In the genomic region with DNA sequence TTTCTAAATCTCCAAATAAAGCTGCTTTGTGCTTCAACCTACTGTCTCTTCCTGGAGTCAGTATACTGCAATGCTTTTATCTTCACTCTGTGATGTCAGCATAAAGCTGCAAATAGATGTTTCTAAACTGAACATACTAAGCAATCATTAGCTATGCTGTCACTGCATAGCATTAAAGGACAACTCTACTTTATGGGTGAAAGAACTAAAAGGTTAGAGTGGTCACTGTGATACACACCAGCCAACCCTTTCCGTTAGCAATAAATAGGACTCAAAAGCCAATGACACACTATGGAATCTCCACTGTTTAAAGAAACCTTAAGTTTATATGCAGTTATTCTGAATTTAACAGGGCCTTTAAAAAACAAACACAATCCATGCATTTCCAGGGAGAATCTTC, we compare ENCODE assay signal across 9 cellular contexts. TPM values are rescaled to one million over a fixed set of nuclear protein-coding genes. Genes with fewer than 3 reads are reported as not detected.
DNase-seq lines count a peak whose midpoint lies in the region; ATAC-seq lines count a peak whose summit lies in the region.
"Had no signal": no experiment of that assay in that cellular context is flagged by ENCODE, and none has a peak within 500 bp of the region (broad histone marks: within the 10 kb centered on the region; RNA-seq: fewer than 3 reads in every experiment).

No MANE protein-coding gene starts in this region.

- H3K36me3 Mint-ChIP-seq in activated CD8-positive, alpha-beta memory T cell treated with anti-CD3 and anti-CD28 coated beads, Interleukin-2, amount 10 ng/mL, durations not matched to agents 7 days and 5 days, result peaks cover 34% of the 10 kb centered on the region
- H3K36me3 Mint-ChIP-seq in activated T-helper 2 cell treated with anti-CD3 and anti-CD28 coated beads, Interferon-gamma antibody, Interleukin-2, Interleukin-4, amounts not matched to agents 10 μg/mL and 5 μg/mL and 100 μg/mL, durations not matched to agents 14 hours and 24 hours and 36 hours (ENCODE audit: low read depth), result peaks cover 26% of the 10 kb centered on the region
- H3K36me3 Mint-ChIP-seq in immature natural killer cell, result peaks cover 7 to 10% (median 7%) of the 10 kb centered on the region in 3 donors

- H3K9me3 Mint-ChIP-seq in activated CD8-positive, alpha-beta memory T cell treated with anti-CD3 and anti-CD28 coated beads, Interleukin-2, amount 10 ng/mL, durations not matched to agents 7 days and 5 days (ENCODE audit: low read depth), result peaks cover 5% of the 10 kb centered on the region
- H3K9me3 Mint-ChIP-seq in activated T-helper 2 cell treated with anti-CD3 and anti-CD28 coated beads, Interferon-gamma antibody, Interleukin-2, Interleukin-4, amounts not matched to agents 10 μg/mL and 5 μg/mL and 100 μg/mL, durations not matched to agents 14 hours and 24 hours and 36 hours, result peaks cover 11% of the 10 kb centered on the region
- H3K9me3 Mint-ChIP-seq in immature natural killer cell, result peaks cover 0 to 7% (median 2%) of the 10 kb centered on the region in 6 donors

- no peak for DNase-seq in activated CD8-positive, alpha-beta memory T cell treated with anti-CD3 and anti-CD28 coated beads, Interleukin-2, amount 10 ng/mL, durations not matched to agents 7 days and 5 days
- no peak for DNase-seq in activated CD8-positive, alpha-beta memory T cell treated with anti-CD3 and anti-CD28 coated beads, Interleukin-2, amount 50 U/mL, for 48 hours
- DNase-seq in activated T-helper 2 cell treated with anti-CD3 and anti-CD28 coated beads, Interferon-gamma antibody, Interleukin-2, Interleukin-4, amounts not matched to agents 10 μg/mL and 5 μg/mL and 100 μg/mL, durations not matched to agents 14 hours and 24 hours and 36 hours (ENCODE audit: low spot score), result no peak
- DNase-seq in immature natural killer cell, result no peak
- DNase-seq in superior temporal gyrus (ENCODE audit: extremely low spot score), result peak; percentile 59
- DNase-seq: stimulated activated CD4-positive, alpha-beta T cell treated with anti-CD3 and anti-CD28 coated beads, Interleukin-4, amount 100 ng/mL, for 24 hours had no signal

- CTCF ChIA-PET in activated CD8-positive, alpha-beta memory T cell treated with anti-CD3 and anti-CD28 coated beads, Interleukin-2, amount 10 ng/mL, durations not matched to agents 7 days and 5 days (lab: Charles Lee), result no interaction called here

- peaks cover 40% of the 10 kb centered on the region for H3K4me1 Mint-ChIP-seq in activated CD8-positive, alpha-beta memory T cell treated with anti-CD3 and anti-CD28 coated beads, Interleukin-2, amount 10 ng/mL, durations not matched to agents 7 days and 5 days
- H3K4me1 Mint-ChIP-seq in activated T-helper 2 cell treated with anti-CD3 and anti-CD28 coated beads, Interferon-gamma antibody, Interleukin-2, Interleukin-4, amounts not matched to agents 10 μg/mL and 5 μg/mL and 100 μg/mL, durations not matched to agents 14 hours and 24 hours and 36 hours (ENCODE audit: low read depth), result peaks cover 26% of the 10 kb centered on the region
- peaks cover 47 to 69% of the 10 kb centered on the region in 2 donors for H3K4me1 Mint-ChIP-seq in immature natural killer cell

- intact Hi-C loops in activated T-helper 2 cell treated with anti-CD3 and anti-CD28 coated beads, Interferon-gamma antibody, Interleukin-2, Interleukin-4, amounts not matched to agents 10 μg/mL and 5 μg/mL and 100 μg/mL, durations not matched to agents 14 hours and 24 hours and 36 hours (cut with micrococcal nuclease), result loop anchor here (5.0 to 10.0 kb wide), 3 partner anchors 320 to 445 kb away; partner anchors contain the start of genes DCLRE1A and NHLRC2

- peaks cover 13% of the 10 kb centered on the region for H3K27me3 Mint-ChIP-seq in activated CD8-positive, alpha-beta memory T cell treated with anti-CD3 and anti-CD28 coated beads, Interleukin-2, amount 10 ng/mL, durations not matched to agents 7 days and 5 days
- H3K27me3 Mint-ChIP-seq in activated T-helper 2 cell treated with anti-CD3 and anti-CD28 coated beads, Interferon-gamma antibody, Interleukin-2, Interleukin-4, amounts not matched to agents 10 μg/mL and 5 μg/mL and 100 μg/mL, durations not matched to agents 14 hours and 24 hours and 36 hours (ENCODE audit: low read depth), result peaks cover 20% of the 10 kb centered on the region
- peaks cover 6 to 13% (median 6%) of the 10 kb centered on the region in 3 donors for H3K27me3 Mint-ChIP-seq in immature natural killer cell (ENCODE audit: low read depth in 3 of 3)

- H3K27ac Mint-ChIP-seq in activated CD8-positive, alpha-beta memory T cell treated with anti-CD3 and anti-CD28 coated beads, Interleukin-2, amount 10 ng/mL, durations not matched to agents 7 days and 5 days, result peak overlapping the region; percentile 93
- H3K27ac Mint-ChIP-seq in activated T-helper 2 cell treated with anti-CD3 and anti-CD28 coated beads, Interferon-gamma antibody, Interleukin-2, Interleukin-4, amounts not matched to agents 10 μg/mL and 5 μg/mL and 100 μg/mL, durations not matched to agents 14 hours and 24 hours and 36 hours, result peak overlapping the region; percentile 50
- peak overlapping the region; percentile 94 to 99 (median 99) for H3K27ac Mint-ChIP-seq in immature natural killer cell

- peak overlapping the region; percentile 96 for H3K4me3 Mint-ChIP-seq in activated CD8-positive, alpha-beta memory T cell treated with anti-CD3 and anti-CD28 coated beads, Interleukin-2, amount 10 ng/mL, durations not matched to agents 7 days and 5 days
- peak overlapping the region; percentile 97 for H3K4me3 Mint-ChIP-seq in activated T-helper 2 cell treated with anti-CD3 and anti-CD28 coated beads, Interferon-gamma antibody, Interleukin-2, Interleukin-4, amounts not matched to agents 10 μg/mL and 5 μg/mL and 100 μg/mL, durations not matched to agents 14 hours and 24 hours and 36 hours (ENCODE audit: low read depth)
- H3K4me3 Mint-ChIP-seq in immature natural killer cell, result peak overlapping the region; percentile 88 to 99 (median 95)

- no peak for ATAC-seq in activated CD8-positive, alpha-beta memory T cell treated with anti-CD3 and anti-CD28 coated beads, Interleukin-2, amount 10 ng/mL, durations not matched to agents 7 days and 5 days
- ATAC-seq in HG03108 (IDR thresholded peaks at IDR 0.05; ENCODE audit: unreplicated experiment) (no peak), HG03159 (IDR thresholded peaks at IDR 0.05; ENCODE audit: unreplicated experiment) (no peak), GM18858 (IDR thresholded peaks at IDR 0.05; ENCODE audit: unreplicated experiment) (no peak)

RNA-seq across cellular contexts. Expression of gene CCDC186, which starts 1.8 kb away (rescaled TPM):
- 10 to 100 TPM; 15.3 to 17.9 TPM for total RNA-seq in activated CD8-positive, alpha-beta memory T cell treated with anti-CD3 and anti-CD28 coated beads, Interleukin-2, amount 10 ng/mL, durations not matched to agents 7 days and 5 days
- total RNA-seq in activated T-helper 2 cell treated with anti-CD3 and anti-CD28 coated beads, Interferon-gamma antibody, Interleukin-2, Interleukin-4, amounts not matched to agents 10 μg/mL and 5 μg/mL and 100 μg/mL, durations not matched to agents 14 hours and 24 hours and 36 hours, result 11.3 and 13.9 TPM in 2 replicates
- 10 to 100 TPM; 18.2 to 24.3 (median 20.0) TPM for polyA plus RNA-seq in immature natural killer cell

RNA-seq across cellular contexts. Expression of gene TDRD1, which starts 6.9 kb away (rescaled TPM):
- under 1 TPM; 0.05 to 0.15 TPM for total RNA-seq in activated CD8-positive, alpha-beta memory T cell treated with anti-CD3 and anti-CD28 coated beads, Interleukin-2, amount 10 ng/mL, durations not matched to agents 7 days and 5 days
- 0.11 and 0.30 TPM in 2 replicates for total RNA-seq in activated T-helper 2 cell treated with anti-CD3 and anti-CD28 coated beads, Interferon-gamma antibody, Interleukin-2, Interleukin-4, amounts not matched to agents 10 μg/mL and 5 μg/mL and 100 μg/mL, durations not matched to agents 14 hours and 24 hours and 36 hours
- polyA plus RNA-seq in immature natural killer cell, result not detected
